15 cellular contexts compared by ENCODE assay signal in the genomic region with DNA sequence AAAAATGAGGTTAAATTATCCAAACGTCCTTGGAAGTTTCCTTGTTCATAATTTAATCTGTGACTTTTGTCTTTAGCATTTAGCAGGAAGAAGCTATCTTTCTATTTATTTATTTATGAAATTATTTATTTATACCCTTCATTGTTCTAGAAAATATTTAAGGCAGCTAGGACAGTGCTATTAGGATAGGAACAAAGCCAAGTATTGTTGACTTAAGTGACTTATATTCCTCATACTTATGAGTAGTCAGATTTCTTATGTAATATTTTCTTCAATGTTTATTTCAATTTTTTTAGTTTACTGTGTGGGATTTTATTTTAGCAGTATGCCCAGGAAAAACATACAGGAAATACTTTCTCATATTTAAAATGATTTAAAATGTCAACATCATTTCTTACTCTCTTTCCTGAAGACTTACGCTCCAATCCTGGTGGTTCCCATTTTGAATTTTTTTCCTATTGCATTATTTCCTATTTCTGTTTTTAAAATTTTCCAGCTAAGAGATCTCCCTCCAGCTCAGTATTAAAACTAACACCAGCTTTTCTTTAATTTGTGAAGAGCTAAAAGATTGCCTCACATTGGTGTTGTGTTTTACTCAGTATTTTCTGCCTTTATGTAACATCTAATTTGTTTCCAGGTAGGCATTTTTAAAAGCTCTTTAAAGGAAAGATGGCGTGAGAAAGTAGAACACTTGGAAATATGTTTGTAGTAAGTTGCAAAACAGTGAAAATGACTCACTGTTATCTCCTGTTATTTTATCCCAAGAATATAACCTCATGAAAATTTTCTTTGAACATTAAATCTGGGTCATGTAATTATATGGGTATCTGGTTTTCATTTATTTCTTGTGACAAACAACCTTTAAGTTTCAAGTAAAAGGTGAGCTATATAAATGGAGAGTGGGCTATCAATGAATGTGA. TPM values are rescaled to one million over a fixed set of nuclear protein-coding genes. Genes with fewer than 3 reads are reported as not detected.
DNase-seq lines count a peak whose midpoint lies in the region; ATAC-seq and TF ChIP-seq lines count a peak whose summit lies in the region.
"Had no signal": no experiment of that assay in that cellular context is flagged by ENCODE, and none has a peak within 500 bp of the region (broad histone marks: within the 10 kb centered on the region; RNA-seq: fewer than 3 reads in every experiment).

No MANE protein-coding gene starts in this region.

- 48 to 52% methylated on average over 3 of the region's 3 CpGs for WGBS in GM23248 (ENCODE audit: low coverage in 1 of 2, low lambda C conversion rate in 2 of 2, missing lambda C conversion rate in 2 of 2), 2 experiments

- no peaks in the 10 kb centered on the region for H3K79me2 ChIP-seq in GM23248 (ENCODE audit: insufficient read depth)
- H3K79me2 ChIP-seq in fibroblast of lung (ENCODE audit: control insufficient read depth, insufficient read depth, low read length), result no peaks in the 10 kb centered on the region
- H3K79me2 ChIP-seq in PC-9 (ENCODE audit: low read depth), result no peaks in the 10 kb centered on the region

- H3K36me3 ChIP-seq in GM23248 (ENCODE audit: low read depth) (no peaks in the 10 kb centered on the region), fibroblast of lung (ENCODE audit: control insufficient read depth, insufficient read depth, low read length) (no peaks in the 10 kb centered on the region), gastrocnemius medialis (peaks cover 0 to 13% of the 10 kb centered on the region in 2 donors), PC-9 (ENCODE audit: low read depth) (no peaks in the 10 kb centered on the region)

- intact Hi-C loops in gastrocnemius medialis (cut with DNase I; ENCODE audit: low total_unique reads), result no loop called here
- intact Hi-C loops in PC-9 (cut with micrococcal nuclease; ENCODE audit: unreplicated experiment), result no loop called here

- H3K4me3 ChIP-seq in GM23248 (0 out of 2 replicates have a peak overlapping the region, but pooled peaks have one; percentile 16), fibroblast of lung (replicated peaks in 1 of 4; ENCODE audit: control extremely low read depth in 1 of 4, insufficient read depth in 1 of 4, low read depth in 3 of 4, low read length in 4 of 4) (no peak overlapping the region), gastrocnemius medialis (no peak overlapping the region), PC-9 (no peak overlapping the region)

- in situ Hi-C loops in GM23248 (cut with MboI) (no loop called here), gastrocnemius medialis (cut with MboI; ENCODE audit: low sequenced_read_pairs in 4 of 4) (no loop called here)

- H3K4me3 Mint-ChIP-seq in activated naive CD8-positive, alpha-beta T cell treated with anti-CD3 and anti-CD28 coated beads for 36 hours, result no peak overlapping the region
- H3K4me3 Mint-ChIP-seq: neural crest cell had no signal

- H3K9me3 Mint-ChIP-seq in activated naive CD8-positive, alpha-beta T cell treated with anti-CD3 and anti-CD28 coated beads for 36 hours, result no peaks in the 10 kb centered on the region
- H3K9me3 Mint-ChIP-seq: neural crest cell had no signal

- CTCF ChIA-PET in PC-9 (lab: Charles Lee), result no interaction called here

- H3K4me2 ChIP-seq in GM23248 (ENCODE audit: unreplicated experiment) (peak overlapping the region; percentile 60), fibroblast of lung (ENCODE audit: extremely low read depth, insufficient read depth, low read length) (no peak overlapping the region), PC-9 (no peak overlapping the region)

- H2AFZ ChIP-seq in GM23248, result peak overlapping the region; percentile 56
- no peak overlapping the region for H2AFZ ChIP-seq in fibroblast of lung (ENCODE audit: low read length)
- no peak overlapping the region for H2AFZ ChIP-seq in PC-9

- H3K9ac ChIP-seq in GM23248, result peak overlapping the region; percentile 60
- H3K9ac ChIP-seq in fibroblast of lung (ENCODE audit: insufficient read depth, low read length), result no peak overlapping the region

- peaks cover 21% of the 10 kb centered on the region for H3K36me3 Mint-ChIP-seq in activated naive CD8-positive, alpha-beta T cell treated with anti-CD3 and anti-CD28 coated beads for 36 hours

- H3K27me3 ChIP-seq in GM23248 (replicated peaks; ENCODE audit: insufficient read depth) (no peaks in the 10 kb centered on the region), fibroblast of lung (ENCODE audit: control insufficient read depth, insufficient read depth, low read length) (no peaks in the 10 kb centered on the region), gastrocnemius medialis (no peaks in the 10 kb centered on the region), PC-9 (ENCODE audit: insufficient read depth, low read depth) (no peaks in the 10 kb centered on the region)

- BruUV-seq in PC-9 (replicated peaks; lab: Mats Ljungman, UMichigan), result no TSS peak

- H3K27ac ChIP-seq in GM23248, result peak overlapping the region; percentile 81
- H3K27ac ChIP-seq in fibroblast of lung (ENCODE audit: insufficient read depth, low read length), result no peak overlapping the region
- H3K27ac ChIP-seq in gastrocnemius medialis, result peak overlapping the region; percentile 64 to 90 (median 80)
- H3K27ac ChIP-seq in PC-9, result no peak overlapping the region

- no peak for TF ChIP-seq POLR2A in gastrocnemius medialis (IDR thresholded peaks at IDR 0.05)

- peak overlapping the region; percentile 27 for H3K27ac Mint-ChIP-seq in activated naive CD8-positive, alpha-beta T cell treated with anti-CD3 and anti-CD28 coated beads for 36 hours

- POLR2A ChIA-PET in PC-9 (lab: Charles Lee; ENCODE audit: unreplicated experiment), result interaction anchor here (0.9 kb wide), 1 partner anchor 1832 kb away, joined by 19 read pairs; no protein-coding TSS in a partner anchor

- H3K4me1 ChIP-seq in GM23248 (ENCODE audit: insufficient read depth) (peaks cover 30% of the 10 kb centered on the region), fibroblast of lung (ENCODE audit: control insufficient read depth, extremely low read depth, insufficient read depth, low read length) (peaks cover 4% of the 10 kb centered on the region), gastrocnemius medialis (peaks cover 55 to 57% of the 10 kb centered on the region in 2 donors), PC-9 (replicated peaks; ENCODE audit: insufficient read depth) (no peaks in the 10 kb centered on the region)

- ATAC-seq in gastrocnemius medialis (no peak), HG03025 (IDR thresholded peaks at IDR 0.05; ENCODE audit: low FRiP score, unreplicated experiment) (no peak)

- peaks cover 59% of the 10 kb centered on the region for H3K4me1 Mint-ChIP-seq in activated naive CD8-positive, alpha-beta T cell treated with anti-CD3 and anti-CD28 coated beads for 36 hours

- H4K20me1 ChIP-seq in GM23248 (ENCODE audit: insufficient read depth), result no peaks in the 10 kb centered on the region
- no peaks in the 10 kb centered on the region for H4K20me1 ChIP-seq in fibroblast of lung (ENCODE audit: control insufficient read depth, extremely low read depth, insufficient read depth, low read length)
- H4K20me1 ChIP-seq in PC-9 (ENCODE audit: insufficient read depth), result no peaks in the 10 kb centered on the region

- H3K9me2 ChIP-seq in GM23248 (ENCODE audit: insufficient read depth) (no peaks in the 10 kb centered on the region), PC-9 (ENCODE audit: insufficient read depth) (no peaks in the 10 kb centered on the region)

- H3F3A ChIP-seq in GM23248 (ENCODE audit: insufficient read depth) (peaks cover 7% of the 10 kb centered on the region; the same call in 1 of the 2 replicates), PC-9 (ENCODE audit: insufficient read depth, low read depth) (no peaks in the 10 kb centered on the region)

- no peaks in the 10 kb centered on the region for H3K27me3 Mint-ChIP-seq in activated naive CD8-positive, alpha-beta T cell treated with anti-CD3 and anti-CD28 coated beads for 36 hours

- no peaks in the 10 kb centered on the region for H3K9me3 ChIP-seq in GM23248 (ENCODE audit: low read depth)
- H3K9me3 ChIP-seq in fibroblast of lung (ENCODE audit: control insufficient read depth, insufficient read depth, low read depth, low read length), result no peaks in the 10 kb centered on the region
- H3K9me3 ChIP-seq in gastrocnemius medialis, result no peaks in the 10 kb centered on the region
- no peaks in the 10 kb centered on the region for H3K9me3 ChIP-seq in PC-9 (ENCODE audit: insufficient read depth, low read depth)

- TF ChIP-seq CTCF in fibroblast of lung (conservative IDR thresholded peaks at IDR 0.05 in 1 of 2, IDR thresholded peaks at IDR 0.05 in 1 of 2; ENCODE audit: low read depth in 1 of 2, low read length in 2 of 2) (no peak), gastrocnemius medialis (IDR thresholded peaks at IDR 0.05 in 4 of 5, conservative IDR thresholded peaks at IDR 0.05 in 1 of 5) (no peak), PC-9 (conservative IDR thresholded peaks at IDR 0.05) (no peak)

- DNase-seq in GM23248, result peak; percentile 71
- DNase-seq in activated naive CD8-positive, alpha-beta T cell treated with anti-CD3 and anti-CD28 coated beads for 36 hours, result no peak
- DNase-seq in fibroblast of lung (ENCODE audit: low read depth in 2 of 2), result peak; percentile 37 to 50
- DNase-seq in gastrocnemius medialis, result no peak
- DNase-seq in NOMO-1 (lab: John Stamatoyannopoulos, UW; ENCODE audit: unreplicated experiment in 2 of 2), result no peak
- no peak for DNase-seq in activated CD4-positive, alpha-beta T cell treated with anti-CD3 and anti-CD28 coated beads, Interleukin-2, amount 50 U/mL, for 48 hours
- DNase-seq in PC-9, result no peak
- DNase-seq: activated CD4-positive, alpha-beta T cell treated with anti-CD3 and anti-CD28 coated beads for 1 hour; COR-L47; hippocampal formation; NCI-H510A; small intestine; T-helper 2 cell had no signal

RNA-seq across cellular contexts. Expression of a gene that starts 32.2 kb away (rescaled TPM):
- total RNA-seq in GM23248 (2014; rRNA removed; shearing (Covaris generic)), result 6.1 and 11.2 TPM in 2 replicates
- polyA plus RNA-seq in GM23248 (2016; fragmentation: Nextera tagmentation; extraction: Ambion mirVana) (16.0 and 16.1 TPM in 2 replicates), fibroblast of lung (88.1 and 95.6 TPM in 2 replicates)
- 10 to 100 TPM; 70.1 to 74.0 TPM for total RNA-seq in activated naive CD8-positive, alpha-beta T cell treated with anti-CD3 and anti-CD28 coated beads for 36 hours
- total RNA-seq in fibroblast of lung (8.2 and 18.5 TPM in 2 replicates), gastrocnemius medialis (10 to 100 TPM; 21.3 to 46.2 (median 34.4) TPM), PC-9 (2021) (9.1 and 10.9 TPM in 2 replicates)
- 36.1 and 39.0 TPM in 2 replicates for polyA plus RNA-seq in fibroblast of lung (2012)
- 36.0 and 39.2 TPM in 2 replicates for polyA minus RNA-seq in fibroblast of lung (ENCODE audit: low replicate concordance)

Comparison
In these comparisons a context has a peak if more than half of its experiments do, and no peak if none do; other contexts are left out.
1. DNase-seq: peak in GM23248 (single experiment) and fibroblast of lung (2 of 2); none in activated naive CD8-positive, alpha-beta T cell treated with anti-CD3 and anti-CD28 coated beads for 36 hours (single experiment), gastrocnemius medialis (0 of 2), NOMO-1 (0 of 2), activated CD4-positive, alpha-beta T cell treated with anti-CD3 and anti-CD28 coated beads, Interleukin-2, amount 50 U/mL, for 48 hours (0 of 2) and PC-9 (0 of 2).
2. H3K27ac ChIP-seq: peak in GM23248 (single experiment) and gastrocnemius medialis (4 of 4); none in fibroblast of lung (single experiment) and PC-9 (single experiment).